In genomic region chr10:68074775-68075549, GRCh38 we compare ENCODE assay signal across 1 cellular context.
TF ChIP-seq lines count a peak whose summit lies in the region.

A gene with protein sequence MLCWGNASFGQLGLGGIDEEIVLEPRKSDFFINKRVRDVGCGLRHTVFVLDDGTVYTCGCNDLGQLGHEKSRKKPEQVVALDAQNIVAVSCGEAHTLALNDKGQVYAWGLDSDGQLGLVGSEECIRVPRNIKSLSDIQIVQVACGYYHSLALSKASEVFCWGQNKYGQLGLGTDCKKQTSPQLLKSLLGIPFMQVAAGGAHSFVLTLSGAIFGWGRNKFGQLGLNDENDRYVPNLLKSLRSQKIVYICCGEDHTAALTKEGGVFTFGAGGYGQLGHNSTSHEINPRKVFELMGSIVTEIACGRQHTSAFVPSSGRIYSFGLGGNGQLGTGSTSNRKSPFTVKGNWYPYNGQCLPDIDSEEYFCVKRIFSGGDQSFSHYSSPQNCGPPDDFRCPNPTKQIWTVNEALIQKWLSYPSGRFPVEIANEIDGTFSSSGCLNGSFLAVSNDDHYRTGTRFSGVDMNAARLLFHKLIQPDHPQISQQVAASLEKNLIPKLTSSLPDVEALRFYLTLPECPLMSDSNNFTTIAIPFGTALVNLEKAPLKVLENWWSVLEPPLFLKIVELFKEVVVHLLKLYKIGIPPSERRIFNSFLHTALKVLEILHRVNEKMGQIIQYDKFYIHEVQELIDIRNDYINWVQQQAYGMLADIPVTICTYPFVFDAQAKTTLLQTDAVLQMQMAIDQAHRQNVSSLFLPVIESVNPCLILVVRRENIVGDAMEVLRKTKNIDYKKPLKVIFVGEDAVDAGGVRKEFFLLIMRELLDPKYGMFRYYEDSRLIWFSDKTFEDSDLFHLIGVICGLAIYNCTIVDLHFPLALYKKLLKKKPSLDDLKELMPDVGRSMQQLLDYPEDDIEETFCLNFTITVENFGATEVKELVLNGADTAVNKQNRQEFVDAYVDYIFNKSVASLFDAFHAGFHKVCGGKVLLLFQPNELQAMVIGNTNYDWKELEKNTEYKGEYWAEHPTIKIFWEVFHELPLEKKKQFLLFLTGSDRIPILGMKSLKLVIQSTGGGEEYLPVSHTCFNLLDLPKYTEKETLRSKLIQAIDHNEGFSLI (minus strand): TSS chr10:68075283. CDS start chr10:68073108, 2,175 bp downstream.

TF ChIP-seq in HepG2, 621 proteins besides CTCF, POLR2A, EP300 and RAD21 (continued from another document and continues in another):
- TF ChIP-seq, protein P1, sequence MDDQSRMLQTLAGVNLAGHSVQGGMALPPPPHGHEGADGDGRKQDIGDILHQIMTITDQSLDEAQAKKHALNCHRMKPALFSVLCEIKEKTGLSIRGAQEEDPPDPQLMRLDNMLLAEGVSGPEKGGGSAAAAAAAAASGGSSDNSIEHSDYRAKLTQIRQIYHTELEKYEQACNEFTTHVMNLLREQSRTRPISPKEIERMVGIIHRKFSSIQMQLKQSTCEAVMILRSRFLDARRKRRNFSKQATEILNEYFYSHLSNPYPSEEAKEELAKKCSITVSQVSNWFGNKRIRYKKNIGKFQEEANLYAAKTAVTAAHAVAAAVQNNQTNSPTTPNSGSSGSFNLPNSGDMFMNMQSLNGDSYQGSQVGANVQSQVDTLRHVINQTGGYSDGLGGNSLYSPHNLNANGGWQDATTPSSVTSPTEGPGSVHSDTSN (CRISPR knock-in tag; IDR thresholded peaks at IDR 0.05; ENCODE audit: borderline replicate concordance), result no peak
- TF ChIP-seq GPBP1L1 (CRISPR knock-in tag; IDR thresholded peaks at IDR 0.05), result no peak
- peak; percentile 85 for TF ChIP-seq SAP130 (CRISPR knock-in tag; IDR thresholded peaks at IDR 0.05; ENCODE audit: low read depth)
- peak; percentile 12; the same call in 1 of the 2 replicates for TF ChIP-seq POGZ (CRISPR knock-in tag; IDR thresholded peaks at IDR 0.05)
- 0 out of 2 replicates have a peak, but pooled peaks have one; percentile 20 for TF ChIP-seq BCL6 (CRISPR knock-in tag; IDR thresholded peaks at IDR 0.05)
- peak; percentile 95 for TF ChIP-seq ZNF501 (CRISPR knock-in tag; IDR thresholded peaks at IDR 0.05)
- TF ChIP-seq CHD2 (IDR thresholded peaks at IDR 0.05; ENCODE audit: low read depth, low read length), result peak; percentile 62; the same call in 1 of the 2 replicates
- 0 out of 2 replicates have a peak, but pooled peaks have one; percentile 41 for TF ChIP-seq TOE1 (CRISPR knock-in tag; IDR thresholded peaks at IDR 0.05)
- peak; percentile 51; the same call in 1 of the 2 replicates for TF ChIP-seq MXD3 (CRISPR knock-in tag; IDR thresholded peaks at IDR 0.05)
- 0 out of 2 replicates have a peak, but pooled peaks have one; percentile 15 for TF ChIP-seq RARA (CRISPR knock-in tag; IDR thresholded peaks at IDR 0.05)
- peak; percentile 37; the same call in 1 of the 2 replicates for TF ChIP-seq FOXK1 (CRISPR knock-in tag; IDR thresholded peaks at IDR 0.05; ENCODE audit: borderline replicate concordance, low read depth)
- TF ChIP-seq ZNF749 (CRISPR knock-in tag; IDR thresholded peaks at IDR 0.05; ENCODE audit: borderline replicate concordance), result 0 out of 2 replicates have a peak, but pooled peaks have one; percentile 20
- TF ChIP-seq ZNF101 (CRISPR knock-in tag; IDR thresholded peaks at IDR 0.05; ENCODE audit: borderline replicate concordance, low read depth), result no peak
- TF ChIP-seq, protein P2, sequence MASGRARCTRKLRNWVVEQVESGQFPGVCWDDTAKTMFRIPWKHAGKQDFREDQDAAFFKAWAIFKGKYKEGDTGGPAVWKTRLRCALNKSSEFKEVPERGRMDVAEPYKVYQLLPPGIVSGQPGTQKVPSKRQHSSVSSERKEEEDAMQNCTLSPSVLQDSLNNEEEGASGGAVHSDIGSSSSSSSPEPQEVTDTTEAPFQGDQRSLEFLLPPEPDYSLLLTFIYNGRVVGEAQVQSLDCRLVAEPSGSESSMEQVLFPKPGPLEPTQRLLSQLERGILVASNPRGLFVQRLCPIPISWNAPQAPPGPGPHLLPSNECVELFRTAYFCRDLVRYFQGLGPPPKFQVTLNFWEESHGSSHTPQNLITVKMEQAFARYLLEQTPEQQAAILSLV (CRISPR knock-in tag; IDR thresholded peaks at IDR 0.05; ENCODE audit: borderline replicate concordance), result 0 out of 2 replicates have a peak, but pooled peaks have one; percentile 47
- TF ChIP-seq FOXJ3 (CRISPR knock-in tag; IDR thresholded peaks at IDR 0.05; ENCODE audit: borderline replicate concordance), result no peak; the same call in 1 of the 2 replicates
- peak; percentile 76 for TF ChIP-seq ZNF333 (CRISPR knock-in tag; IDR thresholded peaks at IDR 0.05; ENCODE audit: borderline replicate concordance)
- TF ChIP-seq SAFB2 (CRISPR knock-in tag; IDR thresholded peaks at IDR 0.05; ENCODE audit: borderline replicate concordance, low read depth), result no peak
- peak; percentile 86; the same call in 1 of the 2 replicates for TF ChIP-seq KAT7 (CRISPR knock-in tag; IDR thresholded peaks at IDR 0.05; ENCODE audit: borderline replicate concordance)
- TF ChIP-seq ZNF567 (CRISPR knock-in tag; IDR thresholded peaks at IDR 0.05; ENCODE audit: borderline replicate concordance), result no peak
- TF ChIP-seq, protein P3, sequence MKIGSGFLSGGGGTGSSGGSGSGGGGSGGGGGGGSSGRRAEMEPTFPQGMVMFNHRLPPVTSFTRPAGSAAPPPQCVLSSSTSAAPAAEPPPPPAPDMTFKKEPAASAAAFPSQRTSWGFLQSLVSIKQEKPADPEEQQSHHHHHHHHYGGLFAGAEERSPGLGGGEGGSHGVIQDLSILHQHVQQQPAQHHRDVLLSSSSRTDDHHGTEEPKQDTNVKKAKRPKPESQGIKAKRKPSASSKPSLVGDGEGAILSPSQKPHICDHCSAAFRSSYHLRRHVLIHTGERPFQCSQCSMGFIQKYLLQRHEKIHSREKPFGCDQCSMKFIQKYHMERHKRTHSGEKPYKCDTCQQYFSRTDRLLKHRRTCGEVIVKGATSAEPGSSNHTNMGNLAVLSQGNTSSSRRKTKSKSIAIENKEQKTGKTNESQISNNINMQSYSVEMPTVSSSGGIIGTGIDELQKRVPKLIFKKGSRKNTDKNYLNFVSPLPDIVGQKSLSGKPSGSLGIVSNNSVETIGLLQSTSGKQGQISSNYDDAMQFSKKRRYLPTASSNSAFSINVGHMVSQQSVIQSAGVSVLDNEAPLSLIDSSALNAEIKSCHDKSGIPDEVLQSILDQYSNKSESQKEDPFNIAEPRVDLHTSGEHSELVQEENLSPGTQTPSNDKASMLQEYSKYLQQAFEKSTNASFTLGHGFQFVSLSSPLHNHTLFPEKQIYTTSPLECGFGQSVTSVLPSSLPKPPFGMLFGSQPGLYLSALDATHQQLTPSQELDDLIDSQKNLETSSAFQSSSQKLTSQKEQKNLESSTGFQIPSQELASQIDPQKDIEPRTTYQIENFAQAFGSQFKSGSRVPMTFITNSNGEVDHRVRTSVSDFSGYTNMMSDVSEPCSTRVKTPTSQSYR (CRISPR knock-in tag; IDR thresholded peaks at IDR 0.05; ENCODE audit: borderline replicate concordance), result peak; percentile 86
- peak; percentile 77; the same call in 1 of the 2 replicates for TF ChIP-seq KDM5A (IDR thresholded peaks at IDR 0.05; ENCODE audit: borderline replicate concordance, low read length)
- TF ChIP-seq ZNF33B (CRISPR knock-in tag; IDR thresholded peaks at IDR 0.05), result no peak
- no peak for TF ChIP-seq BRD4 (CRISPR knock-in tag; IDR thresholded peaks at IDR 0.05)
- TF ChIP-seq, protein P4, sequence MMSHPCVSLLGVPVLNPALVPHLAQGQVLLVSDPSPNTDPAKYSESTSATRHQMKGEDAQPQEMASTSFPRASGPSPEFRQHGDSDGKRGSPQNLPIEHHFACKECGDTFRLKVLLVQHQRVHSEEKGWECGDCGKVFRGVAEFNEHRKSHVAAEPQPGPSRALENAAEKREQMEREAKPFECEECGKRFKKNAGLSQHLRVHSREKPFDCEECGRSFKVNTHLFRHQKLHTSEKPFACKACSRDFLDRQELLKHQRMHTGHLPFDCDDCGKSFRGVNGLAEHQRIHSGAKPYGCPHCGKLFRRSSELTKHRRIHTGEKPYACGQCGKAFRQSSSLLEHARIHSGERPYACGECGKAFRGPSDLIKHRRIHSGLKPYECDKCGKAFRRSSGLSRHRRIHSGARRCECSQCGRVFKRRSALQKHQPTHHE (CRISPR knock-in tag; IDR thresholded peaks at IDR 0.05; ENCODE audit: borderline replicate concordance), result peak; percentile 40; the same call in 1 of the 2 replicates
- no peak for TF ChIP-seq ZNF263 (CRISPR knock-in tag; IDR thresholded peaks at IDR 0.05)
- peak; percentile 21; the same call in 1 of the 2 replicates for TF ChIP-seq TRAFD1 (CRISPR knock-in tag; IDR thresholded peaks at IDR 0.05; ENCODE audit: borderline replicate concordance)
- TF ChIP-seq GZF1 (CRISPR knock-in tag; IDR thresholded peaks at IDR 0.05), result peak; percentile 94
- TF ChIP-seq ZNF451 (CRISPR knock-in tag; IDR thresholded peaks at IDR 0.05), result no peak
- TF ChIP-seq KMT2B (CRISPR knock-in tag; IDR thresholded peaks at IDR 0.05), result no peak
- 0 out of 2 replicates have a peak, but pooled peaks have one; percentile 29 for TF ChIP-seq ZNF574 (CRISPR knock-in tag; IDR thresholded peaks at IDR 0.05)
- TF ChIP-seq ZNF160 (CRISPR knock-in tag; IDR thresholded peaks at IDR 0.05), result peak; percentile 80; the same call in 1 of the 2 replicates
- peak; percentile 81 for TF ChIP-seq POLR2G (IDR thresholded peaks at IDR 0.05; ENCODE audit: low read depth, low read length)
- TF ChIP-seq, protein P5, sequence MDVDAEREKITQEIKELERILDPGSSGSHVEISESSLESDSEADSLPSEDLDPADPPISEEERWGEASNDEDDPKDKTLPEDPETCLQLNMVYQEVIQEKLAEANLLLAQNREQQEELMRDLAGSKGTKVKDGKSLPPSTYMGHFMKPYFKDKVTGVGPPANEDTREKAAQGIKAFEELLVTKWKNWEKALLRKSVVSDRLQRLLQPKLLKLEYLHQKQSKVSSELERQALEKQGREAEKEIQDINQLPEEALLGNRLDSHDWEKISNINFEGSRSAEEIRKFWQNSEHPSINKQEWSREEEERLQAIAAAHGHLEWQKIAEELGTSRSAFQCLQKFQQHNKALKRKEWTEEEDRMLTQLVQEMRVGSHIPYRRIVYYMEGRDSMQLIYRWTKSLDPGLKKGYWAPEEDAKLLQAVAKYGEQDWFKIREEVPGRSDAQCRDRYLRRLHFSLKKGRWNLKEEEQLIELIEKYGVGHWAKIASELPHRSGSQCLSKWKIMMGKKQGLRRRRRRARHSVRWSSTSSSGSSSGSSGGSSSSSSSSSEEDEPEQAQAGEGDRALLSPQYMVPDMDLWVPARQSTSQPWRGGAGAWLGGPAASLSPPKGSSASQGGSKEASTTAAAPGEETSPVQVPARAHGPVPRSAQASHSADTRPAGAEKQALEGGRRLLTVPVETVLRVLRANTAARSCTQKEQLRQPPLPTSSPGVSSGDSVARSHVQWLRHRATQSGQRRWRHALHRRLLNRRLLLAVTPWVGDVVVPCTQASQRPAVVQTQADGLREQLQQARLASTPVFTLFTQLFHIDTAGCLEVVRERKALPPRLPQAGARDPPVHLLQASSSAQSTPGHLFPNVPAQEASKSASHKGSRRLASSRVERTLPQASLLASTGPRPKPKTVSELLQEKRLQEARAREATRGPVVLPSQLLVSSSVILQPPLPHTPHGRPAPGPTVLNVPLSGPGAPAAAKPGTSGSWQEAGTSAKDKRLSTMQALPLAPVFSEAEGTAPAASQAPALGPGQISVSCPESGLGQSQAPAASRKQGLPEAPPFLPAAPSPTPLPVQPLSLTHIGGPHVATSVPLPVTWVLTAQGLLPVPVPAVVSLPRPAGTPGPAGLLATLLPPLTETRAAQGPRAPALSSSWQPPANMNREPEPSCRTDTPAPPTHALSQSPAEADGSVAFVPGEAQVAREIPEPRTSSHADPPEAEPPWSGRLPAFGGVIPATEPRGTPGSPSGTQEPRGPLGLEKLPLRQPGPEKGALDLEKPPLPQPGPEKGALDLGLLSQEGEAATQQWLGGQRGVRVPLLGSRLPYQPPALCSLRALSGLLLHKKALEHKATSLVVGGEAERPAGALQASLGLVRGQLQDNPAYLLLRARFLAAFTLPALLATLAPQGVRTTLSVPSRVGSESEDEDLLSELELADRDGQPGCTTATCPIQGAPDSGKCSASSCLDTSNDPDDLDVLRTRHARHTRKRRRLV (CRISPR knock-in tag; IDR thresholded peaks at IDR 0.05), result no peak
- TF ChIP-seq IRX3 (CRISPR knock-in tag; IDR thresholded peaks at IDR 0.05; ENCODE audit: borderline replicate concordance, low read depth), result peak; percentile 59; the same call in 1 of the 2 replicates
